4 cellular contexts compared by ENCODE assay signal in the genomic region with DNA sequence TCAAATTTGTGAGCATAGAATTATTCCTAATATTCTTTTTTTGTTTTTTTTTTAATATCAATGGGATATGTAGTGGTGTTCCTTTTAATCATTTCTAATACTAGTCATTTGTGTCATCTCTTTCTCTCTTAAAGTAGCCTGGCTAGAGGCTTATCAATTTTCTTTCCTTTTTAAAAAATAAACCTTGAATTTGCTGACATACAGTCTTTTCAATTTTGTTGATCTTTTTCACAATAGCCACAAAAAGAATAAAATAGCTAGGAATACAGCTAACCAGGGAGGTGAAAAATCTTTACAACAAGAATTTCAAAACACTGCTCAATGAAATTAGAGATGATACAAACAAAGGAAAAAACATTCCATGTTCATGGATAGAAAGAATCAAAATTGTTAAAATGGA.
TF ChIP-seq lines count a peak whose summit lies in the region.

No MANE protein-coding gene starts in this region.

TF ChIP-seq in HepG2, 621 proteins besides CTCF, POLR2A, EP300 and RAD21 (continues in another document):
- TF ChIP-seq ZNF652 (CRISPR knock-in tag; IDR thresholded peaks at IDR 0.05; ENCODE audit: borderline replicate concordance, low read depth) (no peak), STAT6 (CRISPR knock-in tag; IDR thresholded peaks at IDR 0.05; ENCODE audit: borderline replicate concordance) (no peak), ZNF749 (CRISPR knock-in tag; IDR thresholded peaks at IDR 0.05; ENCODE audit: borderline replicate concordance) (no peak), ZSCAN30 (CRISPR knock-in tag; IDR thresholded peaks at IDR 0.05) (no peak), MAFF (IDR thresholded peaks at IDR 0.05; ENCODE audit: low read depth, low read length) (peak; percentile 72), ZSCAN29 (CRISPR knock-in tag; conservative IDR thresholded peaks at IDR 0.05) (no peak), HNRNPLL (IDR thresholded peaks at IDR 0.05; ENCODE audit: low read depth, low read length, poor library complexity, severe bottlenecking) (no peak)
- TF ChIP-seq, protein P1, sequence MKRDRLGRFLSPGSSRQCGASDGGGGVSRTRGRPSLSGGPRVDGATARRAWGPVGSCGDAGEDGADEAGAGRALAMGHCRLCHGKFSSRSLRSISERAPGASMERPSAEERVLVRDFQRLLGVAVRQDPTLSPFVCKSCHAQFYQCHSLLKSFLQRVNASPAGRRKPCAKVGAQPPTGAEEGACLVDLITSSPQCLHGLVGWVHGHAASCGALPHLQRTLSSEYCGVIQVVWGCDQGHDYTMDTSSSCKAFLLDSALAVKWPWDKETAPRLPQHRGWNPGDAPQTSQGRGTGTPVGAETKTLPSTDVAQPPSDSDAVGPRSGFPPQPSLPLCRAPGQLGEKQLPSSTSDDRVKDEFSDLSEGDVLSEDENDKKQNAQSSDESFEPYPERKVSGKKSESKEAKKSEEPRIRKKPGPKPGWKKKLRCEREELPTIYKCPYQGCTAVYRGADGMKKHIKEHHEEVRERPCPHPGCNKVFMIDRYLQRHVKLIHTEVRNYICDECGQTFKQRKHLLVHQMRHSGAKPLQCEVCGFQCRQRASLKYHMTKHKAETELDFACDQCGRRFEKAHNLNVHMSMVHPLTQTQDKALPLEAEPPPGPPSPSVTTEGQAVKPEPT (CRISPR knock-in tag; IDR thresholded peaks at IDR 0.05; ENCODE audit: low read depth), result no peak

TF ChIP-seq in A549, 52 proteins besides CTCF, POLR2A, EP300 and RAD21:
- TF ChIP-seq REST (IDR thresholded peaks at IDR 0.05) (no peak), CEBPB (IDR thresholded peaks at IDR 0.05) (no peak), MAFK (IDR thresholded peaks at IDR 0.05; ENCODE audit: partially characterized antibody) (peak; percentile 47), HOXB13 (CRISPR knock-in tag; IDR thresholded peaks at IDR 0.05; ENCODE audit: low read depth) (no peak), HOXA7 (CRISPR knock-in tag; IDR thresholded peaks at IDR 0.05) (no peak), EHF (CRISPR knock-in tag; IDR thresholded peaks at IDR 0.05) (no peak), RNF2 (IDR thresholded peaks at IDR 0.05; ENCODE audit: borderline replicate concordance, low read depth) (no peak)

TF ChIP-seq in IMR-90, 13 proteins besides CTCF, POLR2A, EP300 and RAD21:
- TF ChIP-seq MAFK (IDR thresholded peaks at IDR 0.05; ENCODE audit: low read depth, low read length), result peak; percentile 72
- TF ChIP-seq, protein P2, sequence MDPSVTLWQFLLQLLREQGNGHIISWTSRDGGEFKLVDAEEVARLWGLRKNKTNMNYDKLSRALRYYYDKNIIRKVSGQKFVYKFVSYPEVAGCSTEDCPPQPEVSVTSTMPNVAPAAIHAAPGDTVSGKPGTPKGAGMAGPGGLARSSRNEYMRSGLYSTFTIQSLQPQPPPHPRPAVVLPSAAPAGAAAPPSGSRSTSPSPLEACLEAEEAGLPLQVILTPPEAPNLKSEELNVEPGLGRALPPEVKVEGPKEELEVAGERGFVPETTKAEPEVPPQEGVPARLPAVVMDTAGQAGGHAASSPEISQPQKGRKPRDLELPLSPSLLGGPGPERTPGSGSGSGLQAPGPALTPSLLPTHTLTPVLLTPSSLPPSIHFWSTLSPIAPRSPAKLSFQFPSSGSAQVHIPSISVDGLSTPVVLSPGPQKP (IDR thresholded peaks at IDR 0.05; ENCODE audit: borderline replicate concordance, low read depth, low read length), result no peak

TF ChIP-seq in K562, 482 proteins besides CTCF, POLR2A, EP300 and RAD21:
- TF ChIP-seq C11orf30 (IDR thresholded peaks at IDR 0.05; ENCODE audit: low read depth) (0 out of 2 replicates have a peak, but pooled peaks have one; percentile 12), MAFG (tag; conservative IDR thresholded peaks at IDR 0.05) (0 out of 2 replicates have a peak, but pooled peaks have one; percentile 7), CEBPB (tag; IDR thresholded peaks at IDR 0.05) (no peak), MAFF (IDR thresholded peaks at IDR 0.05; ENCODE audit: low read length) (peak; percentile 39; the same call in 1 of the 2 replicates), RFX1 (IDR thresholded peaks at IDR 0.05) (no peak), MAFK (IDR thresholded peaks at IDR 0.05; ENCODE audit: low read length) (peak; percentile 41; the same call in 1 of the 2 replicates), ZNF316 (IDR thresholded peaks at IDR 0.05) (peak; percentile 61)
- TF ChIP-seq, protein P3, sequence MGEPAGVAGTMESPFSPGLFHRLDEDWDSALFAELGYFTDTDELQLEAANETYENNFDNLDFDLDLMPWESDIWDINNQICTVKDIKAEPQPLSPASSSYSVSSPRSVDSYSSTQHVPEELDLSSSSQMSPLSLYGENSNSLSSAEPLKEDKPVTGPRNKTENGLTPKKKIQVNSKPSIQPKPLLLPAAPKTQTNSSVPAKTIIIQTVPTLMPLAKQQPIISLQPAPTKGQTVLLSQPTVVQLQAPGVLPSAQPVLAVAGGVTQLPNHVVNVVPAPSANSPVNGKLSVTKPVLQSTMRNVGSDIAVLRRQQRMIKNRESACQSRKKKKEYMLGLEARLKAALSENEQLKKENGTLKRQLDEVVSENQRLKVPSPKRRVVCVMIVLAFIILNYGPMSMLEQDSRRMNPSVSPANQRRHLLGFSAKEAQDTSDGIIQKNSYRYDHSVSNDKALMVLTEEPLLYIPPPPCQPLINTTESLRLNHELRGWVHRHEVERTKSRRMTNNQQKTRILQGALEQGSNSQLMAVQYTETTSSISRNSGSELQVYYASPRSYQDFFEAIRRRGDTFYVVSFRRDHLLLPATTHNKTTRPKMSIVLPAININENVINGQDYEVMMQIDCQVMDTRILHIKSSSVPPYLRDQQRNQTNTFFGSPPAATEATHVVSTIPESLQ (CRISPR knock-in tag; IDR thresholded peaks at IDR 0.05), result no peak
